ENCODE assay signal across 8 cellular contexts in genomic region chr3:111541911-111542483, GRCh38. TPM values are rescaled to one million over a fixed set of nuclear protein-coding genes. Genes with fewer than 3 reads are reported as not detected.
DNase-seq lines count a peak whose midpoint lies in the region; ATAC-seq and TF ChIP-seq lines count a peak whose summit lies in the region.

Gene CD96, plus strand, starts transcription at chr3:111542197. Its CDS starts 52 bp downstream, at chr3:111542249.

- no peak for TF ChIP-seq CTCF in colonic mucosa (IDR thresholded peaks at IDR 0.05)

- H3K4me3 ChIP-seq in colonic mucosa = no peak within 1 kb of the TSS

- no peaks in the 10 kb centered on the region for H3K36me3 ChIP-seq in colonic mucosa

- DNase-seq in ELR (ENCODE audit: low read depth) (peak; percentile 22), colonic mucosa (peak; percentile 24), head of caudate nucleus (no peak), NCI-H1930 (lab: John Stamatoyannopoulos, UW) (no peak), NCI-H2107 (lab: John Stamatoyannopoulos, UW) (no peak)
- peak; percentile 20 to 47 (median 34) for DNase-seq in activated CD4-positive, CD25-positive, alpha-beta regulatory T cell (lab: John Stamatoyannopoulos, UW)
- DNase-seq in stimulated activated CD8-positive, alpha-beta memory T cell treated with anti-CD3 and anti-CD28 coated beads, Interleukin-15, amount 100 ng/mL, for 4 hours (ENCODE audit: low read depth in 2 of 2) = peak; percentile 26 to 63

- no peak within 1 kb of the TSS for H3K27ac ChIP-seq in colonic mucosa

- no peaks in the 10 kb centered on the region for H3K27me3 ChIP-seq in colonic mucosa

- H3K9me3 ChIP-seq in colonic mucosa = no peaks in the 10 kb centered on the region

- H3K4me1 ChIP-seq in colonic mucosa = no peaks in the 10 kb centered on the region

- H3K9ac ChIP-seq in colonic mucosa (ENCODE audit: low read depth in 2 of 2, low read length in 2 of 2) = no peak within 1 kb of the TSS

- peak; percentile 33 for ATAC-seq in HG02763 (IDR thresholded peaks at IDR 0.05; ENCODE audit: unreplicated experiment)

- intact Hi-C loops in colonic mucosa (cut with DNase I) (no loop called here), head of caudate nucleus (cut with DNase I) (no loop called here)

RNA-seq across cellular contexts. Expression of gene CD96, which starts in this region (rescaled TPM):
- total RNA-seq in colonic mucosa = 1 to 10 TPM; 1.7 to 2.8 TPM

Comparison
In these comparisons a context has a peak if more than half of its experiments do, and no peak if none do; other contexts are left out.
1. DNase-seq: peak in ELR (single experiment), activated CD4-positive, CD25-positive, alpha-beta regulatory T cell (4 of 4), colonic mucosa (single experiment) and stimulated activated CD8-positive, alpha-beta memory T cell treated with anti-CD3 and anti-CD28 coated beads, Interleukin-15, amount 100 ng/mL, for 4 hours (2 of 2); none in head of caudate nucleus (0 of 42), NCI-H1930 (0 of 2) and NCI-H2107 (single experiment).